In genomic region chr18:61360440-61361383, GRCh38 we compare ENCODE assay signal across 12 cellular contexts. TPM values are rescaled to one million over a fixed set of nuclear protein-coding genes. Genes with fewer than 3 reads are reported as not detected.
DNase-seq lines count a peak whose midpoint lies in the region; ATAC-seq and TF ChIP-seq lines count a peak whose summit lies in the region.
"Had no signal": no experiment of that assay in that cellular context is flagged by ENCODE, and none has a peak within 500 bp of the region (broad histone marks: within the 10 kb centered on the region; RNA-seq: fewer than 3 reads in every experiment).

No MANE protein-coding gene starts in this region.

- H4K20me1 ChIP-seq in Loucy (ENCODE audit: insufficient read depth, low read length, poor library complexity, severe bottlenecking): no peaks in the 10 kb centered on the region

- no peak for ATAC-seq in activated CD4-positive, alpha-beta T cell treated with anti-CD3 and anti-CD28 coated beads for 36 hours
- peak; percentile 93 for ATAC-seq in HG02798 (IDR thresholded peaks at IDR 0.05; ENCODE audit: poor library complexity, unreplicated experiment)
- peak; percentile 16 for ATAC-seq in stimulated activated effector memory CD8-positive, alpha-beta T cell treated with anti-CD3 and anti-CD28 coated beads, Interleukin-12 subunit alpha, Interleukin-12 subunit beta, amount 100 ng/mL, for 72 hours
- ATAC-seq: HCT116, lower lobe of right lung had no signal

- H3K36me3 Mint-ChIP-seq in activated CD4-positive, alpha-beta T cell treated with anti-CD3 and anti-CD28 coated beads, Interleukin-2, amount 10 ng/mL, durations not matched to agents 24 days and 14 days (ENCODE audit: low read depth): no peaks in the 10 kb centered on the region
- H3K36me3 Mint-ChIP-seq in activated CD4-positive, alpha-beta T cell treated with anti-CD3 and anti-CD28 coated beads for 36 hours (ENCODE audit: low read depth): no peaks in the 10 kb centered on the region
- H3K36me3 Mint-ChIP-seq in stimulated activated effector memory CD8-positive, alpha-beta T cell treated with anti-CD3 and anti-CD28 coated beads, Interleukin-12 subunit alpha, Interleukin-12 subunit beta, amount 100 ng/mL, for 72 hours: no peaks in the 10 kb centered on the region

- no peak overlapping the region for H3K27ac ChIP-seq in A673 (ENCODE audit: low read depth, low read length, poor library complexity, severe bottlenecking)
- H3K27ac ChIP-seq: lower lobe of right lung had no signal

- no peaks in the 10 kb centered on the region for H3K79me2 ChIP-seq in Loucy (ENCODE audit: insufficient read depth, low read length)

- H3K4me3 Mint-ChIP-seq in activated CD4-positive, alpha-beta T cell treated with anti-CD3 and anti-CD28 coated beads, Interleukin-2, amount 10 ng/mL, durations not matched to agents 24 days and 14 days: peak overlapping the region; percentile 9
- H3K4me3 Mint-ChIP-seq in activated CD4-positive, alpha-beta T cell treated with anti-CD3 and anti-CD28 coated beads for 36 hours: no peak overlapping the region
- H3K4me3 Mint-ChIP-seq in stimulated activated effector memory CD8-positive, alpha-beta T cell treated with anti-CD3 and anti-CD28 coated beads, Interleukin-12 subunit alpha, Interleukin-12 subunit beta, amount 100 ng/mL, for 72 hours: no peak overlapping the region

- H3K9me3 ChIP-seq in Loucy (ENCODE audit: insufficient read depth, low read depth, low read length) (no peaks in the 10 kb centered on the region), A673 (ENCODE audit: low read depth, low read length, poor library complexity, severe bottlenecking) (no peaks in the 10 kb centered on the region)
- H3K9me3 ChIP-seq: lower lobe of right lung had no signal

- no peaks in the 10 kb centered on the region for H3K27me3 ChIP-seq in Loucy (ENCODE audit: insufficient read depth, low read length, poor library complexity, severe bottlenecking)
- peaks cover 63% of the 10 kb centered on the region for H3K27me3 ChIP-seq in A673 (replicated peaks; ENCODE audit: insufficient read depth, low read depth, low read length, poor library complexity)

- H3F3A ChIP-seq in Loucy (ENCODE audit: low read depth): no peaks in the 10 kb centered on the region

- H3K4me2 ChIP-seq in Loucy (ENCODE audit: low read depth, low read length, poor library complexity, severe bottlenecking): peak overlapping the region; percentile 48

- CTCF ChIA-PET in activated CD4-positive, alpha-beta T cell treated with anti-CD3 and anti-CD28 coated beads for 36 hours (lab: Charles Lee): no interaction called here
- CTCF ChIA-PET in A673 (lab: Charles Lee): no interaction called here

- H3K9me3 Mint-ChIP-seq in activated CD4-positive, alpha-beta T cell treated with anti-CD3 and anti-CD28 coated beads, Interleukin-2, amount 10 ng/mL, durations not matched to agents 24 days and 14 days: no peaks in the 10 kb centered on the region
- H3K9me3 Mint-ChIP-seq in activated CD4-positive, alpha-beta T cell treated with anti-CD3 and anti-CD28 coated beads for 36 hours (ENCODE audit: low read depth): no peaks in the 10 kb centered on the region
- peaks cover 3% of the 10 kb centered on the region for H3K9me3 Mint-ChIP-seq in stimulated activated effector memory CD8-positive, alpha-beta T cell treated with anti-CD3 and anti-CD28 coated beads, Interleukin-12 subunit alpha, Interleukin-12 subunit beta, amount 100 ng/mL, for 72 hours

- intact Hi-C loops in activated CD4-positive, alpha-beta T cell treated with anti-CD3 and anti-CD28 coated beads, Interleukin-2, amount 10 ng/mL, durations not matched to agents 24 days and 14 days (cut with micrococcal nuclease): no loop called here
- intact Hi-C loops in activated CD4-positive, alpha-beta T cell treated with anti-CD3 and anti-CD28 coated beads for 36 hours (cut with DNase I, micrococcal nuclease): no loop called here
- intact Hi-C loops in A673 (cut with micrococcal nuclease; ENCODE audit: unreplicated experiment): no loop called here

- no peak overlapping the region for H3K9ac ChIP-seq in Loucy (ENCODE audit: low read depth, low read length, poor library complexity, severe bottlenecking)

- H3K27me3 Mint-ChIP-seq in activated CD4-positive, alpha-beta T cell treated with anti-CD3 and anti-CD28 coated beads, Interleukin-2, amount 10 ng/mL, durations not matched to agents 24 days and 14 days: no peaks in the 10 kb centered on the region
- peaks cover 5% of the 10 kb centered on the region for H3K27me3 Mint-ChIP-seq in activated CD4-positive, alpha-beta T cell treated with anti-CD3 and anti-CD28 coated beads for 36 hours

- DNase-seq in activated CD4-positive, alpha-beta T cell treated with anti-CD3 and anti-CD28 coated beads, Interleukin-2, amount 10 ng/mL, durations not matched to agents 24 days and 14 days: no peak
- DNase-seq in activated CD4-positive, alpha-beta T cell treated with anti-CD3 and anti-CD28 coated beads for 36 hours: no peak
- DNase-seq in stimulated activated effector memory CD8-positive, alpha-beta T cell treated with anti-CD3 and anti-CD28 coated beads, Interleukin-12 subunit alpha, Interleukin-12 subunit beta, amount 100 ng/mL, for 72 hours (ENCODE audit: low spot score in 2 of 2): no peak
- no peak for DNase-seq in A673 (ENCODE audit: low spot score)
- no peak for DNase-seq in stimulated activated CD4-positive, alpha-beta T cell treated with anti-CD3 and anti-CD28 coated beads, Interleukin-2, amount 100 ng/mL, for 48 hours
- DNase-seq in activated T-cell treated with anti-CD3 and anti-CD28 coated beads, Interleukin-2, amount 50 U/mL, for 48 hours: no peak
- DNase-seq: effector CD4-positive, alpha-beta T cell; lower lobe of right lung; NCI-H526 treated with DMSO at 0.1 percent for 48 hours had no signal

- POLR2A ChIA-PET in activated CD4-positive, alpha-beta T cell treated with anti-CD3 and anti-CD28 coated beads for 36 hours (lab: Charles Lee): no interaction called here
- POLR2A ChIA-PET in A673 (lab: Charles Lee; ENCODE audit: low non-redundant PET): no interaction called here

- H3K9me2 ChIP-seq in Loucy (replicated peaks; ENCODE audit: low read depth, low read length): no peaks in the 10 kb centered on the region

- peak overlapping the region; percentile 66; the same call in 1 of the 2 replicates for H2AFZ ChIP-seq in Loucy (ENCODE audit: low read length)

- H3K36me3 ChIP-seq in Loucy (ENCODE audit: insufficient read depth, low read length): no peaks in the 10 kb centered on the region
- no peaks in the 10 kb centered on the region for H3K36me3 ChIP-seq in A673 (ENCODE audit: insufficient read depth, low read length, poor library complexity, severe bottlenecking)
- H3K36me3 ChIP-seq: lower lobe of right lung had no signal

- TF ChIP-seq CTCF in Loucy (conservative IDR thresholded peaks at IDR 0.05; ENCODE audit: low read length) (no peak), A673 (conservative IDR thresholded peaks at IDR 0.05; ENCODE audit: low read depth, low read length) (no peak)

- peaks cover 5% of the 10 kb centered on the region for H3K4me1 Mint-ChIP-seq in activated CD4-positive, alpha-beta T cell treated with anti-CD3 and anti-CD28 coated beads, Interleukin-2, amount 10 ng/mL, durations not matched to agents 24 days and 14 days
- H3K4me1 Mint-ChIP-seq in activated CD4-positive, alpha-beta T cell treated with anti-CD3 and anti-CD28 coated beads for 36 hours: no peaks in the 10 kb centered on the region
- no peaks in the 10 kb centered on the region for H3K4me1 Mint-ChIP-seq in stimulated activated effector memory CD8-positive, alpha-beta T cell treated with anti-CD3 and anti-CD28 coated beads, Interleukin-12 subunit alpha, Interleukin-12 subunit beta, amount 100 ng/mL, for 72 hours

- H3K27ac Mint-ChIP-seq in activated CD4-positive, alpha-beta T cell treated with anti-CD3 and anti-CD28 coated beads, Interleukin-2, amount 10 ng/mL, durations not matched to agents 24 days and 14 days: no peak overlapping the region
- no peak overlapping the region for H3K27ac Mint-ChIP-seq in activated CD4-positive, alpha-beta T cell treated with anti-CD3 and anti-CD28 coated beads for 36 hours
- no peak overlapping the region for H3K27ac Mint-ChIP-seq in stimulated activated effector memory CD8-positive, alpha-beta T cell treated with anti-CD3 and anti-CD28 coated beads, Interleukin-12 subunit alpha, Interleukin-12 subunit beta, amount 100 ng/mL, for 72 hours

- H3K4me3 ChIP-seq in Loucy (ENCODE audit: low read length, poor library complexity, severe bottlenecking): peak overlapping the region; percentile 19
- no peak overlapping the region for H3K4me3 ChIP-seq in A673 (ENCODE audit: low read depth, low read length, poor library complexity, severe bottlenecking)
- H3K4me3 ChIP-seq: lower lobe of right lung had no signal

- no TSS peak for BruUV-seq in A673 (replicated peaks; lab: Mats Ljungman, UMichigan)

- H3K4me1 ChIP-seq in Loucy (ENCODE audit: insufficient read depth, low read length, poor library complexity, severe bottlenecking) (no peaks in the 10 kb centered on the region), A673 (ENCODE audit: insufficient read depth, low read length, poor library complexity, severe bottlenecking) (no peaks in the 10 kb centered on the region)
- H3K4me1 ChIP-seq: lower lobe of right lung had no signal

RNA-seq across cellular contexts. Expression of gene CDH20, which starts 27.5 kb away (rescaled TPM):
- 0.12 TPM in 1 of 2 replicates, not detected in the other for total RNA-seq in activated CD4-positive, alpha-beta T cell treated with anti-CD3 and anti-CD28 coated beads, Interleukin-2, amount 10 ng/mL, durations not matched to agents 24 days and 14 days
- under 1 TPM; 0.05 to 0.09 TPM for total RNA-seq in activated CD4-positive, alpha-beta T cell treated with anti-CD3 and anti-CD28 coated beads for 36 hours
- total RNA-seq in A673 (2021): 0.17 and 0.21 TPM in 2 replicates
